1 cellular context compared by ENCODE assay signal in the genomic region with DNA sequence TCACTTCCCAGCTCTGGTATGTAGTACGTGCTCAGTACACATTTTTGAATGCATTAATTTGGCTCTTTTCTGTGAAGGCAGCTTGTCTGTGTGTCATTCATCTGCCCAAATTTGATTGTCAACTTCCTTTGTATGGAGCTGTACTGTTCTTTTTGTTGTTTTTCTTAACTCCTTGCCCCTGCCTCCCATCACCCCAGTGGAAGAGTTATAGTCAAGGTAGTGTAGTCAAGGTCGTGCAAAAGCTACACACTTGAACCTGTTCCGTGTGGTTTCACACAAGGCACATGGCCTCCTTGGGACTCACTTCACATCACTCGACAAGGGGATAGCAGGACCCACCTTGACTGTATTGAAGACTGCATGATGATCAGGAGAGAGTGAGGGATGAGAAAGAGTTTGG.
TF ChIP-seq lines count a peak whose summit lies in the region.

No MANE protein-coding gene starts in this region.

TF ChIP-seq in endothelial cell of umbilical vein, 7 proteins besides CTCF, POLR2A, EP300 and RAD21:
- TF ChIP-seq EZH2 (IDR thresholded peaks at IDR 0.05; ENCODE audit: borderline replicate concordance, low read depth, low read length, severe bottlenecking) (no peak), JUN (IDR thresholded peaks at IDR 0.05; ENCODE audit: borderline replicate concordance, insufficient read depth, insufficient read length, low read depth) (no peak), POLR2AphosphoS5 (IDR thresholded peaks at IDR 0.05; ENCODE audit: insufficient read depth, low read depth, low read length) (no peak), MYC (IDR thresholded peaks at IDR 0.05; ENCODE audit: low read depth, low read length) (no peak), FOS (IDR thresholded peaks at IDR 0.05; ENCODE audit: borderline replicate concordance, insufficient read depth, low read length) (no peak), GATA2 (IDR thresholded peaks at IDR 0.05; ENCODE audit: insufficient read depth, insufficient read length, low read depth, low read length) (no peak)
- TF ChIP-seq, protein P1, sequence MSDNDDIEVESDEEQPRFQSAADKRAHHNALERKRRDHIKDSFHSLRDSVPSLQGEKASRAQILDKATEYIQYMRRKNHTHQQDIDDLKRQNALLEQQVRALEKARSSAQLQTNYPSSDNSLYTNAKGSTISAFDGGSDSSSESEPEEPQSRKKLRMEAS (IDR thresholded peaks at IDR 0.05; ENCODE audit: insufficient read depth, insufficient read length) = no peak
